ENCODE assay signal across 15 cellular contexts in the genomic region with DNA sequence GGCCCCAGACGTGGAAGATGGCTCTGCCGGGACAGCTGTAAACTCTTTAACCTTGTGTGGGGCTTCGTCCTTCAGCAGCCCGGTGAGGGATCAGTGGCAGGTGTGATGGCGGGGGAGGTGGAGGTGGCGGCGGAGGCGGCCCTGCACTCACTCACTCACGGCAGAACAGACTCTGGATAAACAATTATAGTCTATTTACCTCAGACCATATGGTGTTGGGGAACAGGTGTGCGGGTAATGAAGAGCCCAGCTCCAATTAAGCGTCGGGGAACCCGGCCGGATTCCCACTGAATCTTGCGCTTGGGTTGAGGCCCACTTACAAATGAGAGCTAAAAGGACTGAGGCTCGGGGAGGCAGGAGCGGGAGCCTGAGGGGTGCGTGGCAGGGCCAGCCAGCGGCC.
DNase-seq lines count a peak whose midpoint lies in the region; ATAC-seq and TF ChIP-seq lines count a peak whose summit lies in the region.
"Had no signal": no experiment of that assay in that cellular context is flagged by ENCODE, and none has a peak within 500 bp of the region (broad histone marks: within the 10 kb centered on the region; RNA-seq: fewer than 3 reads in every experiment).

No MANE protein-coding gene starts in this region.

- H3K4me3 Mint-ChIP-seq in progenitor cell of endocrine pancreas (ENCODE audit: low read depth): no peak overlapping the region
- H3K4me3 Mint-ChIP-seq: activated CD4-positive, alpha-beta T cell treated with anti-CD3 and anti-CD28 coated beads, Interleukin-2, amount 10 ng/mL, durations not matched to agents 7 days and 5 days; activated naive CD4-positive, alpha-beta T cell treated with anti-CD3 and anti-CD28 coated beads, Interleukin-2, amount 10 ng/mL, durations not matched to agents 7 days and 5 days had no signal

- H3K4me1 Mint-ChIP-seq in progenitor cell of endocrine pancreas (ENCODE audit: low read depth): peaks cover 8% of the 10 kb centered on the region
- H3K4me1 Mint-ChIP-seq: activated CD4-positive, alpha-beta T cell treated with anti-CD3 and anti-CD28 coated beads, Interleukin-2, amount 10 ng/mL, durations not matched to agents 7 days and 5 days; activated naive CD4-positive, alpha-beta T cell treated with anti-CD3 and anti-CD28 coated beads, Interleukin-2, amount 10 ng/mL, durations not matched to agents 7 days and 5 days had no signal

- no peak for TF ChIP-seq POLR2A in erythroblast (IDR thresholded peaks at IDR 0.05; ENCODE audit: low read length)

- no peaks in the 10 kb centered on the region for H3K36me3 Mint-ChIP-seq in progenitor cell of endocrine pancreas (ENCODE audit: insufficient read depth)
- H3K36me3 Mint-ChIP-seq: activated naive CD4-positive, alpha-beta T cell treated with anti-CD3 and anti-CD28 coated beads, Interleukin-2, amount 10 ng/mL, durations not matched to agents 7 days and 5 days had no signal

- peak; percentile 3 for DNase-seq in DMS79 (lab: John Stamatoyannopoulos, UW)
- no peak for DNase-seq in DMS79 treated with DMSO at 0.1 percent for 48 hours (lab: John Stamatoyannopoulos, UW)
- peak; percentile 71 for DNase-seq in NCI-H2107 (lab: John Stamatoyannopoulos, UW)
- DNase-seq in NCI-H748 treated with DMSO at 0.1 percent for 48 hours (lab: John Stamatoyannopoulos, UW): peak; percentile 8
- no peak for DNase-seq in progenitor cell of endocrine pancreas (ENCODE audit: low spot score, unreplicated experiment)
- DNase-seq in epidermal melanocyte (ENCODE audit: insufficient read length, low spot score): no peak
- no peak for DNase-seq in erythroblast (lab: John Stamatoyannopoulos, UW)
- DNase-seq: activated CD4-positive, alpha-beta T cell treated with anti-CD3 and anti-CD28 coated beads, Interleukin-2, amount 10 ng/mL, durations not matched to agents 7 days and 5 days; activated naive CD4-positive, alpha-beta T cell treated with anti-CD3 and anti-CD28 coated beads, Interleukin-2, amount 10 ng/mL, durations not matched to agents 7 days and 5 days; NK-92 treated with Interleukin-12 subunit alpha and Interleukin-12 subunit beta, amount 100 ng/mL, for 24 hours; stimulated activated naive CD4-positive, alpha-beta T cell treated with Interleukin-2 at 50 U/mL for 16 hours; SW 1271; trophoblast cell had no signal

- no peak for ATAC-seq in GM21717 (IDR thresholded peaks at IDR 0.05; ENCODE audit: unreplicated experiment)
- ATAC-seq: right cardiac atrium had no signal

- H3K27me3 Mint-ChIP-seq in progenitor cell of endocrine pancreas: peaks cover 28% of the 10 kb centered on the region
- H3K27me3 Mint-ChIP-seq: activated CD4-positive, alpha-beta T cell treated with anti-CD3 and anti-CD28 coated beads, Interleukin-2, amount 10 ng/mL, durations not matched to agents 7 days and 5 days had no signal

- no peak for TF ChIP-seq CTCF in progenitor cell of endocrine pancreas (IDR thresholded peaks at IDR 0.05; ENCODE audit: unreplicated experiment)

- peak overlapping the region; percentile 64 for H3K27ac Mint-ChIP-seq in progenitor cell of endocrine pancreas
- H3K27ac Mint-ChIP-seq: activated CD4-positive, alpha-beta T cell treated with anti-CD3 and anti-CD28 coated beads, Interleukin-2, amount 10 ng/mL, durations not matched to agents 7 days and 5 days; activated naive CD4-positive, alpha-beta T cell treated with anti-CD3 and anti-CD28 coated beads, Interleukin-2, amount 10 ng/mL, durations not matched to agents 7 days and 5 days had no signal

- H3K9me3 Mint-ChIP-seq in progenitor cell of endocrine pancreas (ENCODE audit: low read depth): no peaks in the 10 kb centered on the region
- H3K9me3 Mint-ChIP-seq: activated CD4-positive, alpha-beta T cell treated with anti-CD3 and anti-CD28 coated beads, Interleukin-2, amount 10 ng/mL, durations not matched to agents 7 days and 5 days; activated naive CD4-positive, alpha-beta T cell treated with anti-CD3 and anti-CD28 coated beads, Interleukin-2, amount 10 ng/mL, durations not matched to agents 7 days and 5 days had no signal

Comparison
In these comparisons a context has a peak if more than half of its experiments do, and no peak if none do; other contexts are left out.
1. DNase-seq: peak in DMS79 (single experiment), NCI-H2107 (single experiment) and NCI-H748 treated with DMSO at 0.1 percent for 48 hours (single experiment); none in DMS79 treated with DMSO at 0.1 percent for 48 hours (single experiment), progenitor cell of endocrine pancreas (single experiment), epidermal melanocyte (single experiment) and erythroblast (0 of 2).